In the genomic region with DNA sequence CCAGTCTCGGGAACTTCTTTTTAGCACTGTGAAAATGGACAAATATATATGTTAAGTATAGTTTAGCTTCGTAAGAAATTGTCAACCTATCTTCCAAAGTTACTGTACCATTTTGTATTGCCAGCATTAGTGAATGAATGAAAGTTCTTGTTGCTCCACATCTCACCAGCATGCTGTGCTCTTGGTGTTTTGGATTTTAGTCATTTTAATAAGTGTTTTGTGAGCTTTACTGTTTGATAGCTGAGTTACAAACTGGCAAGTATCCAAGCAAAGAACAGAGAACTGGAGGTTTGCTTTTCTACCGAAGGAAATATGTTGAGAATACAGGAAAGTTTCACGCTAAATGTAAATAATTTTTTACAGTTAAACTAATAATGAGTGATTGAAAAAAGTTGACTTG, we compare ENCODE assay signal across 27 cellular contexts. TPM values are rescaled to one million over a fixed set of nuclear protein-coding genes. Genes with fewer than 3 reads are reported as not detected.
"Had no signal": no experiment of that assay in that cellular context is flagged by ENCODE, and none has a peak within 500 bp of the region (broad histone marks: within the 10 kb centered on the region; RNA-seq: fewer than 3 reads in every experiment).

No MANE protein-coding gene starts in this region.

- H3K36me3 Mint-ChIP-seq: naive thymus-derived CD8-positive, alpha-beta T cell had no signal

- H3K9me3 ChIP-seq: esophagus muscularis mucosa, heart right ventricle, left lung, prostate gland, sigmoid colon, spleen, suprapubic skin, transverse colon, upper lobe of right lung, uterus had no signal

- H3K27me3 ChIP-seq: esophagus muscularis mucosa, foreskin keratinocyte, heart right ventricle, left lung, sigmoid colon, spleen, suprapubic skin, transverse colon, upper lobe of right lung, uterus had no signal

- DNase-seq: effector CD8-positive, alpha-beta T cell; endodermal cell; foreskin keratinocyte; glutamatergic neuron; heart right ventricle; hippocampal formation; left cardiac atrium; left lung; mammary epithelial cell; mesendoderm; naive thymus-derived CD8-positive, alpha-beta T cell; nephron progenitor cell; nucleus accumbens; right cardiac atrium; sigmoid colon; spleen; stimulated activated CD4-positive, alpha-beta T cell treated with anti-CD3 and anti-CD28 coated beads, Interleukin-2, amount 100 ng/mL, for 48 hours; stimulated activated naive CD4-positive, alpha-beta T cell; stimulated activated naive CD8-positive, alpha-beta T cell treated with anti-CD3 and anti-CD28 coated beads, Interleukin-15, amount 100 ng/mL, for 72 hours; transverse colon; upper lobe of right lung; uterus had no signal

- H3K27ac ChIP-seq: esophagus muscularis mucosa, foreskin keratinocyte, heart right ventricle, left lung, prostate gland, sigmoid colon, spleen, suprapubic skin, transverse colon, upper lobe of right lung, uterus had no signal

- H3K27ac Mint-ChIP-seq: endodermal cell; naive thymus-derived CD8-positive, alpha-beta T cell; nephron progenitor cell; stimulated activated naive CD8-positive, alpha-beta T cell treated with anti-CD3 and anti-CD28 coated beads, Interleukin-15, amount 100 ng/mL, for 72 hours had no signal

- H3K36me3 ChIP-seq: esophagus muscularis mucosa, heart right ventricle, left lung, prostate gland, sigmoid colon, spleen, suprapubic skin, transverse colon, upper lobe of right lung, uterus had no signal

- FAIRE-seq: colon, islet of Langerhans had no signal

- H3K4me1 ChIP-seq: esophagus muscularis mucosa, left lung, prostate gland, sigmoid colon, spleen, suprapubic skin, transverse colon, upper lobe of right lung, uterus had no signal

- ATAC-seq: foreskin keratinocyte; heart right ventricle; left cardiac atrium; left lung; naive thymus-derived CD8-positive, alpha-beta T cell; right cardiac atrium; stimulated activated naive CD8-positive, alpha-beta T cell treated with anti-CD3 and anti-CD28 coated beads, Interleukin-15, amount 100 ng/mL, for 72 hours; upper lobe of right lung had no signal

- H3K9me3 Mint-ChIP-seq: endodermal cell; naive thymus-derived CD8-positive, alpha-beta T cell; nephron progenitor cell; stimulated activated naive CD8-positive, alpha-beta T cell treated with anti-CD3 and anti-CD28 coated beads, Interleukin-15, amount 100 ng/mL, for 72 hours had no signal

- H3K4me1 Mint-ChIP-seq: endodermal cell; naive thymus-derived CD8-positive, alpha-beta T cell; nephron progenitor cell; stimulated activated naive CD8-positive, alpha-beta T cell treated with anti-CD3 and anti-CD28 coated beads, Interleukin-15, amount 100 ng/mL, for 72 hours had no signal

- H3K27me3 Mint-ChIP-seq: naive thymus-derived CD8-positive, alpha-beta T cell; stimulated activated naive CD8-positive, alpha-beta T cell treated with anti-CD3 and anti-CD28 coated beads, Interleukin-15, amount 100 ng/mL, for 72 hours had no signal

- H3K4me3 ChIP-seq: esophagus muscularis mucosa, heart right ventricle, left lung, prostate gland, sigmoid colon, spleen, suprapubic skin, transverse colon, upper lobe of right lung, uterus had no signal

- H3K4me3 Mint-ChIP-seq: endodermal cell; naive thymus-derived CD8-positive, alpha-beta T cell; nephron progenitor cell; stimulated activated naive CD8-positive, alpha-beta T cell treated with anti-CD3 and anti-CD28 coated beads, Interleukin-15, amount 100 ng/mL, for 72 hours had no signal

RNA-seq across cellular contexts. Expression of a gene that starts 33.0 kb away (rescaled TPM):
- total RNA-seq: naive thymus-derived CD8-positive, alpha-beta T cell had no signal
- polyA plus RNA-seq: naive thymus-derived CD8-positive, alpha-beta T cell had no signal
